9 cellular contexts compared by ENCODE assay signal in genomic region chr18:51082571-51083264, GRCh38. TPM values are rescaled to one million over a fixed set of nuclear protein-coding genes. Genes with fewer than 3 reads are reported as not detected.
DNase-seq lines count a peak whose midpoint lies in the region; ATAC-seq and TF ChIP-seq lines count a peak whose summit lies in the region.
"Had no signal": no experiment of that assay in that cellular context is flagged by ENCODE, and none has a peak within 500 bp of the region (broad histone marks: within the 10 kb centered on the region; RNA-seq: fewer than 3 reads in every experiment).

No MANE protein-coding gene starts in this region.

- H3K36me3 ChIP-seq in colonic mucosa: peaks cover under 1% of the 10 kb centered on the region

- H3K27me3 ChIP-seq in colonic mucosa: no peaks in the 10 kb centered on the region

- H3K27ac Mint-ChIP-seq in activated B cell treated with CpG ODN at 0.5 μM for 24 hours: peak overlapping the region; percentile 78
- H3K27ac Mint-ChIP-seq in mesothelial cell of epicardium: peak overlapping the region; percentile 45

- peak; percentile 57 for ATAC-seq in GM18870 (IDR thresholded peaks at IDR 0.05; ENCODE audit: unreplicated experiment)
- peak; percentile 57 for ATAC-seq in HG02642 (IDR thresholded peaks at IDR 0.05; ENCODE audit: poor library complexity, unreplicated experiment)
- ATAC-seq in activated B cell treated with CpG ODN at 0.5 μM for 24 hours (ENCODE audit: low read depth): peak; percentile 68

- POLR2A ChIA-PET in activated B cell treated with CpG ODN at 0.5 μM for 24 hours (lab: Charles Lee): no interaction called here

- no peak overlapping the region for H3K9ac ChIP-seq in colonic mucosa (ENCODE audit: low read depth in 2 of 2, low read length in 2 of 2)

- no peak overlapping the region for H3K4me3 ChIP-seq in colonic mucosa

- no peaks in the 10 kb centered on the region for H3K9me3 ChIP-seq in colonic mucosa

- H3K4me1 ChIP-seq in colonic mucosa: no peaks in the 10 kb centered on the region

- H3K4me3 Mint-ChIP-seq in activated B cell treated with CpG ODN at 0.5 μM for 24 hours (peak overlapping the region; percentile 53), mesothelial cell of epicardium (no peak overlapping the region)

- H3K4me1 Mint-ChIP-seq in activated B cell treated with CpG ODN at 0.5 μM for 24 hours: peaks cover 19% of the 10 kb centered on the region
- H3K4me1 Mint-ChIP-seq in mesothelial cell of epicardium: peaks cover 2% of the 10 kb centered on the region

- DNase-seq in activated B cell treated with CpG ODN at 0.5 μM for 24 hours (no peak), mesothelial cell of epicardium (ENCODE audit: low spot score in 2 of 2, unreplicated experiment in 2 of 2) (no peak), C1 segment of cervical spinal cord (lab: John Stamatoyannopoulos, UW) (no peak), ACHN (no peak), colonic mucosa (no peak), HT-29 (ENCODE audit: low spot score) (no peak)
- DNase-seq: activated CD8-positive, alpha-beta memory T cell treated with anti-CD3 and anti-CD28 coated beads, Interleukin-2, amount 50 U/mL, for 48 hours had no signal

- CTCF ChIA-PET in activated B cell treated with CpG ODN at 0.5 μM for 24 hours (lab: Charles Lee): no interaction called here

- H3K36me3 Mint-ChIP-seq in activated B cell treated with CpG ODN at 0.5 μM for 24 hours (ENCODE audit: low read depth): peaks cover 83% of the 10 kb centered on the region
- H3K36me3 Mint-ChIP-seq in mesothelial cell of epicardium: peaks cover 60% of the 10 kb centered on the region

- in situ Hi-C loops in ACHN (cut with HindIII; ENCODE audit: low pct_ligation_motif_present, low pct_unique_long_range_greater_than_20kb, low sequenced_read_pairs): no loop called here

- H3K9me3 Mint-ChIP-seq in activated B cell treated with CpG ODN at 0.5 μM for 24 hours (no peaks in the 10 kb centered on the region), mesothelial cell of epicardium (peaks cover 20% of the 10 kb centered on the region)

- no peaks in the 10 kb centered on the region for H3K27me3 Mint-ChIP-seq in activated B cell treated with CpG ODN at 0.5 μM for 24 hours
- no peaks in the 10 kb centered on the region for H3K27me3 Mint-ChIP-seq in mesothelial cell of epicardium (ENCODE audit: low read depth)

- no peak for TF ChIP-seq CTCF in activated B cell treated with CpG ODN at 0.5 μM for 24 hours (IDR thresholded peaks at IDR 0.05)
- no peak for TF ChIP-seq CTCF in mesothelial cell of epicardium (IDR thresholded peaks at IDR 0.05; ENCODE audit: unreplicated experiment)
- no peak for TF ChIP-seq CTCF in colonic mucosa (IDR thresholded peaks at IDR 0.05)

- intact Hi-C loops in activated B cell treated with CpG ODN at 0.5 μM for 24 hours (cut with micrococcal nuclease): loop anchor here (1.0 kb wide), 1 partner anchor 8 kb away; no protein-coding TSS in a partner anchor
- intact Hi-C loops in colonic mucosa (cut with DNase I): no loop called here

- H3K27ac ChIP-seq in colonic mucosa: no peak overlapping the region

RNA-seq across cellular contexts. Expression of gene SMAD4, which starts 52.7 kb away (rescaled TPM):
- total RNA-seq in activated B cell treated with CpG ODN at 0.5 μM for 24 hours (83.8 and 94.9 TPM in 2 replicates), mesothelial cell of epicardium (147 to 152 TPM (median 148 TPM) in 3 replicates), colonic mucosa (100 to 1,000 TPM in 1 of 2 donors, 10 to 100 TPM in 1; 74.0 to 106 TPM)
- 6.7 and 7.2 TPM in 2 replicates for total RNA-seq in HT-29 (2014; rRNA removed; shearing (Covaris generic))
